In the genomic region with DNA sequence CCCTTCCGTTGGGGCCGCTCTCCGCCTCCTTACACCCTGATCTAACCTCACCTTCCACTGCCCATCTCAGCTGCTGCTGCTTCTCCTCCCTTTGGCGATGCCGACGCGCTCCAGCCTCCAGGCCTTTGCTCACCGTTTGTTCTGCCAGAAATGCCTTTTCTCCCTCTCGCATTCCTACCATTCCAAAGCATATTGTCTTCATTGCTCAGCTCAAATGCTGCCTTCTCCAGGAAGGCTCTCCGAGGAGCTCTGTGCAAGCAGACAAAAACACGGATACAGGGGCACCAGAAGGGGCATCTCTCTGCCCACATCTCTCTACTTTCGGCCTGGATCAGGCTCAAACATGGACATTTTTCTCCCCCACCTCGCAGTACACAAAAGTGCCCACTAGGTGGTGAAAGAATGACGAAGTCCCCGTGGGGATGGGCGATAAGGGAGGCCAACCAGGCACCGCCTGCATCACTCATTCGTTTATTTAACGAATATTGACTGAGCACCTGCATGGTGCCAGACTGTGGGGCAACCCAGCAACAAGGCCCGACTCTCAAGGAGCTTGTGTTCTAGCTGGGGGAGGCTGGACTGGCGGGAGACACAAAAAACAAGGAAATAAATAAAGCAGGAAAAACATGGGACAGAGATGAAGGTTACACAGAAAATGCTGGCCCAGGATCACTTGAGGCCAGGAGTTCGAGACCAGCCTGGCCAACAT, we compare ENCODE assay signal across 8 cellular contexts. TPM values are rescaled to one million over a fixed set of nuclear protein-coding genes. Genes with fewer than 3 reads are reported as not detected.
DNase-seq lines count a peak whose midpoint lies in the region; ATAC-seq and TF ChIP-seq lines count a peak whose summit lies in the region.

No MANE protein-coding gene starts in this region.

- H3K4me2 ChIP-seq in OCI-LY1 (ENCODE audit: low read length) (peak overlapping the region; percentile 85), fibroblast of lung (ENCODE audit: extremely low read depth, insufficient read depth, low read length) (peak overlapping the region; percentile 68), neural cell (ENCODE audit: low read length) (no peak overlapping the region)

- no peaks in the 10 kb centered on the region for H4K20me1 ChIP-seq in OCI-LY1 (ENCODE audit: insufficient read depth, low read length)
- H4K20me1 ChIP-seq in fibroblast of lung (ENCODE audit: control insufficient read depth, extremely low read depth, insufficient read depth, low read length): no peaks in the 10 kb centered on the region
- no peaks in the 10 kb centered on the region for H4K20me1 ChIP-seq in neural cell (ENCODE audit: insufficient read depth)

- DNase-seq in DMS53 (lab: John Stamatoyannopoulos, UW) (peak; percentile 85), HT1080 (ENCODE audit: low read depth) (peak; percentile 73), fibroblast of lung (ENCODE audit: low read depth in 2 of 2) (peak; percentile 69 to 80), cerebellar nuclear complex (lab: John Stamatoyannopoulos, UW) (no peak)
- DNase-seq in activated T-cell treated with anti-CD3 and anti-CD28 coated beads, Interleukin-2, amount 50 U/mL, for 24 hours: peak; percentile 80
- peak; percentile 85 for DNase-seq in stimulated activated naive CD8-positive, alpha-beta T cell treated with anti-CD3 and anti-CD28 coated beads, Interleukin-15, Interleukin-2, amounts not matched to agents 100 U/mL and 50 U/mL, for 24 hours

- peak; percentile 53 for TF ChIP-seq RAD21 in neural cell (conservative IDR thresholded peaks at IDR 0.05)

- H3K79me2 ChIP-seq in OCI-LY1 (ENCODE audit: insufficient read depth, low read length): no peaks in the 10 kb centered on the region
- H3K79me2 ChIP-seq in fibroblast of lung (ENCODE audit: control insufficient read depth, insufficient read depth, low read length): no peaks in the 10 kb centered on the region
- no peaks in the 10 kb centered on the region for H3K79me2 ChIP-seq in neural cell (replicated peaks; ENCODE audit: insufficient read depth, low read length)

- peaks cover 26% of the 10 kb centered on the region for H3K4me1 Mint-ChIP-seq in activated T-cell treated with anti-CD3 and anti-CD28 coated beads, Interleukin-2, amount 50 U/mL, for 24 hours (ENCODE audit: low read depth)

- TF ChIP-seq CTCF in OCI-LY1 (IDR thresholded peaks at IDR 0.05; ENCODE audit: low read length) (peak; percentile 90), fibroblast of lung (conservative IDR thresholded peaks at IDR 0.05 in 1 of 2, IDR thresholded peaks at IDR 0.05 in 1 of 2; ENCODE audit: low read depth in 1 of 2, low read length in 2 of 2) (peak; percentile 84), neural cell (IDR thresholded peaks at IDR 0.05; ENCODE audit: poor library complexity, severe bottlenecking) (peak; percentile 74)

- H3K4me3 Mint-ChIP-seq in activated T-cell treated with anti-CD3 and anti-CD28 coated beads, Interleukin-2, amount 50 U/mL, for 24 hours: no peak overlapping the region

- H3F3A ChIP-seq in OCI-LY1 (ENCODE audit: insufficient read depth, low read length) (0 out of 2 replicates have a peak, but pooled peaks cover 3% of the 10 kb centered on the region), neural cell (ENCODE audit: insufficient read depth, low read length, poor library complexity, severe bottlenecking) (no peaks in the 10 kb centered on the region)

- H3K9me3 ChIP-seq in OCI-LY1 (ENCODE audit: low read length) (no peaks in the 10 kb centered on the region), fibroblast of lung (ENCODE audit: control insufficient read depth, insufficient read depth, low read depth, low read length) (no peaks in the 10 kb centered on the region), neural cell (ENCODE audit: low read length) (no peaks in the 10 kb centered on the region)

- H3K27me3 ChIP-seq in OCI-LY1 (ENCODE audit: insufficient read depth, low read length) (no peaks in the 10 kb centered on the region), fibroblast of lung (ENCODE audit: control insufficient read depth, insufficient read depth, low read length) (no peaks in the 10 kb centered on the region), neural cell (ENCODE audit: insufficient read depth, low read depth, low read length) (no peaks in the 10 kb centered on the region)

- no peaks in the 10 kb centered on the region for H3K9me3 Mint-ChIP-seq in activated T-cell treated with anti-CD3 and anti-CD28 coated beads, Interleukin-2, amount 50 U/mL, for 24 hours

- peak overlapping the region; percentile 6 for H3K27ac Mint-ChIP-seq in activated T-cell treated with anti-CD3 and anti-CD28 coated beads, Interleukin-2, amount 50 U/mL, for 24 hours

- TF ChIP-seq EP300 in neural cell (conservative IDR thresholded peaks at IDR 0.05; ENCODE audit: poor library complexity, severe bottlenecking): no peak

- H3K27me3 Mint-ChIP-seq in activated T-cell treated with anti-CD3 and anti-CD28 coated beads, Interleukin-2, amount 50 U/mL, for 24 hours: peaks cover 3% of the 10 kb centered on the region

- H3K4me3 ChIP-seq in OCI-LY1 (ENCODE audit: low read depth, low read length, poor library complexity, severe bottlenecking): peak overlapping the region; percentile 48
- H3K4me3 ChIP-seq in fibroblast of lung (replicated peaks in 1 of 4; ENCODE audit: control extremely low read depth in 1 of 4, insufficient read depth in 1 of 4, low read depth in 3 of 4, low read length in 4 of 4): peak overlapping the region in 1 of 4 experiments; percentile 11
- no peak overlapping the region for H3K4me3 ChIP-seq in neural cell (ENCODE audit: low read length)

- peaks cover 98% of the 10 kb centered on the region for H3K4me1 ChIP-seq in OCI-LY1 (ENCODE audit: insufficient read depth, low read length, severe bottlenecking)
- peaks cover 2% of the 10 kb centered on the region for H3K4me1 ChIP-seq in fibroblast of lung (ENCODE audit: control insufficient read depth, extremely low read depth, insufficient read depth, low read length)

- peak; percentile 79 for ATAC-seq in stimulated activated naive CD8-positive, alpha-beta T cell treated with anti-CD3 and anti-CD28 coated beads, Interleukin-15, Interleukin-2, amounts not matched to agents 100 U/mL and 50 U/mL, for 24 hours

- no peaks in the 10 kb centered on the region for H3K36me3 Mint-ChIP-seq in activated T-cell treated with anti-CD3 and anti-CD28 coated beads, Interleukin-2, amount 50 U/mL, for 24 hours (ENCODE audit: low read depth)

- H2AFZ ChIP-seq in OCI-LY1 (ENCODE audit: low read length) (no peak overlapping the region), fibroblast of lung (ENCODE audit: low read length) (peak overlapping the region; percentile 76), neural cell (ENCODE audit: low read depth, low read length) (no peak overlapping the region)

- H3K36me3 ChIP-seq in OCI-LY1 (ENCODE audit: insufficient read depth, low read length) (no peaks in the 10 kb centered on the region), fibroblast of lung (ENCODE audit: control insufficient read depth, insufficient read depth, low read length) (no peaks in the 10 kb centered on the region), neural cell (ENCODE audit: insufficient read depth, low read length) (no peaks in the 10 kb centered on the region)

- H3K9me2 ChIP-seq in OCI-LY1 (ENCODE audit: low read depth, low read length) (no peaks in the 10 kb centered on the region), neural cell (ENCODE audit: insufficient read depth, low read length) (no peaks in the 10 kb centered on the region)

- H3K9ac ChIP-seq in OCI-LY1 (ENCODE audit: low read length): peak overlapping the region; percentile 89
- H3K9ac ChIP-seq in fibroblast of lung (ENCODE audit: insufficient read depth, low read length): no peak overlapping the region
- H3K9ac ChIP-seq in neural cell (ENCODE audit: low read length): no peak overlapping the region

- peak overlapping the region; percentile 100 for H3K27ac ChIP-seq in OCI-LY1 (ENCODE audit: low read depth, low read length, poor library complexity, severe bottlenecking)
- no peak overlapping the region for H3K27ac ChIP-seq in fibroblast of lung (ENCODE audit: insufficient read depth, low read length)
- H3K27ac ChIP-seq in neural cell (ENCODE audit: low read length): no peak overlapping the region

TF ChIP-seq in neural cell, 6 proteins besides CTCF, POLR2A, EP300 and RAD21 (continues in another document):
- no peak for TF ChIP-seq POLR2AphosphoS5 (IDR thresholded peaks at IDR 0.05)

RNA-seq across cellular contexts. Expression of a gene that starts 7.3 kb away (rescaled TPM):
- 139 and 149 TPM in 2 replicates for total RNA-seq in HT1080 (2014; rRNA removed; shearing (Covaris generic))
- polyA plus RNA-seq in HT1080 (2015; cell fraction: cytosol; rRNA removed): 114 and 132 TPM in 2 replicates
- polyA plus RNA-seq in HT1080 (2015; cell fraction: nucleus; rRNA removed): 99.3 and 103 TPM in 2 replicates
- 107 and 108 TPM in 2 replicates for total RNA-seq in fibroblast of lung
- 107 and 108 TPM in 2 replicates for polyA plus RNA-seq in fibroblast of lung
- polyA plus RNA-seq in fibroblast of lung (2012): 123 and 126 TPM in 2 replicates
- polyA minus RNA-seq in fibroblast of lung (ENCODE audit: low replicate concordance): 158 and 160 TPM in 2 replicates
- polyA plus RNA-seq in neural cell: 128 and 137 TPM in 2 replicates
- polyA minus RNA-seq in neural cell: 54.8 and 60.7 TPM in 2 replicates

RNA-seq across cellular contexts. Expression of a gene that starts 50.1 kb away (rescaled TPM):
- 5.1 and 5.7 TPM in 2 replicates for total RNA-seq in HT1080 (2014; rRNA removed; shearing (Covaris generic))
- 5.9 and 6.5 TPM in 2 replicates for polyA plus RNA-seq in HT1080 (2015; cell fraction: cytosol; rRNA removed)
- polyA plus RNA-seq in HT1080 (2015; cell fraction: nucleus; rRNA removed): 13.2 and 13.3 TPM in 2 replicates
- total RNA-seq in fibroblast of lung: 5.1 and 5.6 TPM in 2 replicates
- polyA plus RNA-seq in fibroblast of lung: 5.7 and 7.3 TPM in 2 replicates
- polyA plus RNA-seq in fibroblast of lung (2012): 2.4 and 3.6 TPM in 2 replicates
- 9.1 and 11.2 TPM in 2 replicates for polyA minus RNA-seq in fibroblast of lung (ENCODE audit: low replicate concordance)
- polyA plus RNA-seq in neural cell: 21.0 and 23.6 TPM in 2 replicates
- 46.3 and 49.3 TPM in 2 replicates for polyA minus RNA-seq in neural cell

Comparison
In these comparisons a context has a peak if more than half of its experiments do, and no peak if none do; other contexts are left out.
1. DNase-seq: peak in DMS53 (single experiment), HT1080 (single experiment), activated T-cell treated with anti-CD3 and anti-CD28 coated beads, Interleukin-2, amount 50 U/mL, for 24 hours (single experiment), fibroblast of lung (2 of 2) and stimulated activated naive CD8-positive, alpha-beta T cell treated with anti-CD3 and anti-CD28 coated beads, Interleukin-15, Interleukin-2, amounts not matched to agents 100 U/mL and 50 U/mL, for 24 hours (single experiment); none in cerebellar nuclear complex (0 of 2).
2. Peak in every context shown above with its lines, with median percentiles within 50 percentile points of each other: CTCF ChIP-seq.